Comparison of ENCODE assay signal across 9 cellular contexts in genomic region chr17:79183221-79184158, GRCh38.
DNase-seq lines count a peak whose midpoint lies in the region; ATAC-seq, FAIRE-seq and TF ChIP-seq lines count a peak whose summit lies in the region.
"Had no signal": no experiment of that assay in that cellular context is flagged by ENCODE, and none has a peak within 500 bp of the region (broad histone marks: within the 10 kb centered on the region; RNA-seq: fewer than 3 reads in every experiment).

No MANE protein-coding gene starts in this region.

- H3K36me3 Mint-ChIP-seq in activated naive CD8-positive, alpha-beta T cell treated with anti-CD3 and anti-CD28 coated beads, Interleukin-2, amount 10 ng/mL, durations not matched to agents 7 days and 5 days = no peaks in the 10 kb centered on the region
- H3K36me3 Mint-ChIP-seq in mesothelial cell of epicardium = no peaks in the 10 kb centered on the region

- intact Hi-C loops in aorta (cut with DNase I) = no loop called here

- POLR2A ChIA-PET in activated naive CD8-positive, alpha-beta T cell treated with anti-CD3 and anti-CD28 coated beads, Interleukin-2, amount 10 ng/mL, durations not matched to agents 7 days and 5 days (lab: Charles Lee) = no interaction called here

- no peak for FAIRE-seq in HTR-8/SVneo (lab: Jason Lieb, UNC)

- no peak for TF ChIP-seq CTCF in mesothelial cell of epicardium (IDR thresholded peaks at IDR 0.05; ENCODE audit: unreplicated experiment)

- peaks cover 36% of the 10 kb centered on the region for H3K27me3 Mint-ChIP-seq in activated naive CD8-positive, alpha-beta T cell treated with anti-CD3 and anti-CD28 coated beads, Interleukin-2, amount 10 ng/mL, durations not matched to agents 7 days and 5 days
- peaks cover 92% of the 10 kb centered on the region for H3K27me3 Mint-ChIP-seq in mesothelial cell of epicardium (ENCODE audit: low read depth)

- no peaks in the 10 kb centered on the region for H3K4me1 ChIP-seq in aorta (ENCODE audit: control insufficient read depth in 1 of 2, insufficient read depth in 2 of 2, low read length in 2 of 2)

- DNase-seq in D341Med (ENCODE audit: low spot score) (peak; percentile 90), HTR-8/SVneo (ENCODE audit: insufficient read length, low spot score) (peak; percentile 25), mesothelial cell of epicardium (ENCODE audit: low spot score in 2 of 2, unreplicated experiment in 2 of 2) (peak in 1 of 2 experiments; percentile 53), aorta (no peak)
- DNase-seq in activated naive CD8-positive, alpha-beta T cell treated with anti-CD3 and anti-CD28 coated beads, Interleukin-2, amount 10 ng/mL, durations not matched to agents 7 days and 5 days = no peak
- DNase-seq: PC-9 had no signal

- no peaks in the 10 kb centered on the region for H3K9me3 Mint-ChIP-seq in activated naive CD8-positive, alpha-beta T cell treated with anti-CD3 and anti-CD28 coated beads, Interleukin-2, amount 10 ng/mL, durations not matched to agents 7 days and 5 days
- H3K9me3 Mint-ChIP-seq in mesothelial cell of epicardium = no peaks in the 10 kb centered on the region

- peaks cover 3% of the 10 kb centered on the region for H3K4me1 Mint-ChIP-seq in activated naive CD8-positive, alpha-beta T cell treated with anti-CD3 and anti-CD28 coated beads, Interleukin-2, amount 10 ng/mL, durations not matched to agents 7 days and 5 days
- H3K4me1 Mint-ChIP-seq in mesothelial cell of epicardium = peaks cover 5% of the 10 kb centered on the region

- WGBS in aorta, 2 donors = 0 to 1% methylated on average over 88 to 102 of the region's 102 CpGs

- H3K36me3 ChIP-seq in aorta (ENCODE audit: control insufficient read depth in 1 of 2, insufficient read depth in 2 of 2, low read length in 1 of 2) = no peaks in the 10 kb centered on the region

- H3K4me3 ChIP-seq in aorta (ENCODE audit: low read length in 2 of 2) = no peak overlapping the region
- H3K4me3 ChIP-seq: PC-9 had no signal

- H3K27me3 ChIP-seq in aorta (ENCODE audit: control insufficient read depth in 1 of 2, insufficient read depth in 2 of 2, low read length in 1 of 2) = no peaks in the 10 kb centered on the region

- peak overlapping the region; percentile 40 for H3K4me3 Mint-ChIP-seq in activated naive CD8-positive, alpha-beta T cell treated with anti-CD3 and anti-CD28 coated beads, Interleukin-2, amount 10 ng/mL, durations not matched to agents 7 days and 5 days
- H3K4me3 Mint-ChIP-seq in mesothelial cell of epicardium = peak overlapping the region; percentile 71

- H3K27ac Mint-ChIP-seq in activated naive CD8-positive, alpha-beta T cell treated with anti-CD3 and anti-CD28 coated beads, Interleukin-2, amount 10 ng/mL, durations not matched to agents 7 days and 5 days = no peak overlapping the region
- H3K27ac Mint-ChIP-seq in mesothelial cell of epicardium = no peak overlapping the region

- H3K9me3 ChIP-seq in aorta (ENCODE audit: control insufficient read depth, low read length) = peaks cover 2% of the 10 kb centered on the region

- peak; percentile 40 for ATAC-seq in activated naive CD8-positive, alpha-beta T cell treated with anti-CD3 and anti-CD28 coated beads, Interleukin-2, amount 10 ng/mL, durations not matched to agents 7 days and 5 days (ENCODE audit: low read depth)
- ATAC-seq in HG03097 (IDR thresholded peaks at IDR 0.05; ENCODE audit: low FRiP score, unreplicated experiment) (no peak), aorta (ENCODE audit: low FRiP score) (no peak), GM21717 (IDR thresholded peaks at IDR 0.05; ENCODE audit: unreplicated experiment) (no peak), GM19351 (IDR thresholded peaks at IDR 0.05; ENCODE audit: unreplicated experiment) (no peak)

- H3K27ac ChIP-seq in aorta (ENCODE audit: low read depth in 1 of 2, low read length in 2 of 2) = no peak overlapping the region
- H3K27ac ChIP-seq: PC-9 had no signal

Comparison
In these comparisons a context has a peak if more than half of its experiments do, and no peak if none do; other contexts are left out.
1. DNase-seq: peak in D341Med (single experiment) and HTR-8/SVneo (single experiment); none in activated naive CD8-positive, alpha-beta T cell treated with anti-CD3 and anti-CD28 coated beads, Interleukin-2, amount 10 ng/mL, durations not matched to agents 7 days and 5 days (single experiment) and aorta (0 of 2).